Comparison of ENCODE assay signal across 38 cellular contexts in genomic region chr1:5842700-5843099, GRCh38.
"Had no signal": no experiment of that assay in that cellular context is flagged by ENCODE, and none has a peak within 500 bp of the region (broad histone marks: within the 10 kb centered on the region; RNA-seq: fewer than 3 reads in every experiment).

No MANE protein-coding gene starts in this region.

- DNase-seq: activated CD4-positive, alpha-beta memory T cell treated with anti-CD3 and anti-CD28 coated beads for 36 hours; activated CD4-positive, alpha-beta T cell treated with anti-CD3 and anti-CD28 coated beads for 1 hour; activated CD4-positive, alpha-beta T cell treated with anti-CD3 and anti-CD28 coated beads for 4 hours; activated CD4-positive, alpha-beta T cell treated with anti-CD3 and anti-CD28 coated beads, Interleukin-2, amount 10 ng/mL, durations not matched to agents 24 days and 14 days; activated CD4-positive, alpha-beta T cell treated with anti-CD3 and anti-CD28 coated beads, Interleukin-2, amount 50 U/mL, for 1 hour; activated CD4-positive, alpha-beta T cell treated with anti-CD3 and anti-CD28 coated beads, Interleukin-2, amount 50 U/mL, for 4 hours; activated CD4-positive, CD25-positive, alpha-beta regulatory T cell; activated CD8-positive, alpha-beta memory T cell treated with anti-CD3 and anti-CD28 coated beads for 24 hours; activated CD8-positive, alpha-beta memory T cell treated with anti-CD3 and anti-CD28 coated beads, Interleukin-2, amount 10 ng/mL, durations not matched to agents 7 days and 5 days; activated CD8-positive, alpha-beta memory T cell treated with anti-CD3 and anti-CD28 coated beads, Interleukin-2, amount 50 U/mL, for 48 hours; activated CD8-positive, alpha-beta T cell treated with anti-CD3 and anti-CD28 coated beads, Interleukin-2, amount 10 ng/mL, durations not matched to agents 7 days and 5 days; activated effector memory CD4-positive, alpha-beta T cell treated with Interleukin-2 at 50 U/mL for 16 hours; activated gamma-delta T cell; activated naive CD4-positive, alpha-beta T cell treated with anti-CD3 and anti-CD28 coated beads, Interleukin-2, amount 10 ng/mL, durations not matched to agents 7 days and 5 days; activated naive CD4-positive, alpha-beta T cell treated with Interleukin-2 at 50 U/mL for 16 hours; activated naive CD8-positive, alpha-beta T cell treated with anti-CD3 and anti-CD28 coated beads, Interleukin-2, amount 10 ng/mL, durations not matched to agents 7 days and 5 days; activated naive CD8-positive, alpha-beta T cell treated with anti-CD3 and anti-CD28 coated beads, Interleukin-2, amount 50 U/mL, for 24 hours; activated T-cell treated with anti-CD3 and anti-CD28 coated beads, Interleukin-2, amount 50 U/mL, for 24 hours; activated T-cell treated with anti-CD3 and anti-CD28 coated beads, Interleukin-2, amount 50 U/mL, for 48 hours; amygdala; anterior cingulate cortex; caudate nucleus; cerebellar nuclear complex; T-helper 1 cell; T-helper 2 cell; T-helper 9 cell had no signal

- H3K4me1 Mint-ChIP-seq: activated CD4-positive, alpha-beta T cell treated with anti-CD3 and anti-CD28 coated beads, Interleukin-2, amount 10 ng/mL, durations not matched to agents 24 days and 14 days; activated CD8-positive, alpha-beta memory T cell treated with anti-CD3 and anti-CD28 coated beads, Interleukin-2, amount 10 ng/mL, durations not matched to agents 7 days and 5 days; activated naive CD4-positive, alpha-beta T cell treated with anti-CD3 and anti-CD28 coated beads, Interleukin-2, amount 10 ng/mL, durations not matched to agents 7 days and 5 days; activated naive CD4-positive, alpha-beta T cell treated with anti-CD3 and anti-CD28 coated beads, Interleukin-2, amount 50 U/mL, for 24 hours; activated naive CD8-positive, alpha-beta T cell treated with anti-CD3 and anti-CD28 coated beads, Interleukin-2, amount 10 ng/mL, durations not matched to agents 7 days and 5 days; activated naive CD8-positive, alpha-beta T cell treated with anti-CD3 and anti-CD28 coated beads, Interleukin-2, amount 50 U/mL, for 24 hours; central memory CD8-positive, alpha-beta T cell had no signal

- H3K9me3 ChIP-seq: ascending aorta had no signal

- H3K4me3 ChIP-seq: ascending aorta, cardiac muscle cell had no signal

- H3K9me3 Mint-ChIP-seq: activated CD4-positive, alpha-beta memory T cell treated with anti-CD3 and anti-CD28 coated beads for 36 hours; activated CD4-positive, alpha-beta T cell treated with anti-CD3 and anti-CD28 coated beads, Interleukin-2, amount 10 ng/mL, durations not matched to agents 24 days and 14 days; activated naive CD4-positive, alpha-beta T cell treated with anti-CD3 and anti-CD28 coated beads, Interleukin-2, amount 10 ng/mL, durations not matched to agents 7 days and 5 days; activated naive CD4-positive, alpha-beta T cell treated with anti-CD3 and anti-CD28 coated beads, Interleukin-2, amount 50 U/mL, for 24 hours; activated naive CD8-positive, alpha-beta T cell treated with anti-CD3 and anti-CD28 coated beads, Interleukin-2, amount 10 ng/mL, durations not matched to agents 7 days and 5 days; activated naive CD8-positive, alpha-beta T cell treated with anti-CD3 and anti-CD28 coated beads, Interleukin-2, amount 50 U/mL, for 24 hours; activated T-cell treated with anti-CD3 and anti-CD28 coated beads, Interleukin-2, amount 50 U/mL, for 24 hours; activated T-helper 2 cell treated with anti-CD3 and anti-CD28 coated beads, Interferon-gamma antibody, Interleukin-2, Interleukin-4, amounts not matched to agents 10 μg/mL and 5 μg/mL and 100 μg/mL, durations not matched to agents 14 hours and 24 hours and 36 hours; central memory CD8-positive, alpha-beta T cell; T-helper 1 cell treated with Interleukin-12 subunit alpha and Interleukin-12 subunit beta and Interleukin-4 antibody, amounts not matched to agents 30 μg/mL and 1 μg/mL, for 36 hours; T-helper 2 cell treated with Interferon-gamma antibody and Interleukin-4, amounts not matched to agents 5 μg/mL and 100 μg/mL, for 36 hours; WTC11 had no signal

- ATAC-seq: activated CD4-positive, CD25-positive, alpha-beta regulatory T cell treated with anti-CD3 and anti-CD28 coated beads, Interleukin-2, amount 50 U/mL, for 24 hours; activated CD8-positive, alpha-beta memory T cell treated with anti-CD3 and anti-CD28 coated beads, Interleukin-2, amount 10 ng/mL, durations not matched to agents 7 days and 5 days; activated CD8-positive, alpha-beta T cell treated with anti-CD3 and anti-CD28 coated beads, Interleukin-2, amount 10 ng/mL, durations not matched to agents 7 days and 5 days; activated naive CD8-positive, alpha-beta T cell treated with anti-CD3 and anti-CD28 coated beads, Interleukin-2, amount 50 U/mL, for 24 hours; WTC11 had no signal

- H3K27ac Mint-ChIP-seq: activated CD4-positive, alpha-beta memory T cell treated with anti-CD3 and anti-CD28 coated beads for 36 hours; activated CD4-positive, alpha-beta T cell treated with anti-CD3 and anti-CD28 coated beads, Interleukin-2, amount 10 ng/mL, durations not matched to agents 24 days and 14 days; activated CD8-positive, alpha-beta memory T cell treated with anti-CD3 and anti-CD28 coated beads, Interleukin-2, amount 10 ng/mL, durations not matched to agents 7 days and 5 days; activated CD8-positive, alpha-beta T cell treated with anti-CD3 and anti-CD28 coated beads, Interleukin-2, amount 10 ng/mL, durations not matched to agents 7 days and 5 days; activated naive CD4-positive, alpha-beta T cell treated with anti-CD3 and anti-CD28 coated beads, Interleukin-2, amount 10 ng/mL, durations not matched to agents 7 days and 5 days; activated naive CD4-positive, alpha-beta T cell treated with anti-CD3 and anti-CD28 coated beads, Interleukin-2, amount 50 U/mL, for 24 hours; activated naive CD8-positive, alpha-beta T cell; activated naive CD8-positive, alpha-beta T cell treated with anti-CD3 and anti-CD28 coated beads, Interleukin-2, amount 10 ng/mL, durations not matched to agents 7 days and 5 days; activated naive CD8-positive, alpha-beta T cell treated with anti-CD3 and anti-CD28 coated beads, Interleukin-2, amount 50 U/mL, for 24 hours; activated T-cell treated with anti-CD3 and anti-CD28 coated beads, Interleukin-2, amount 50 U/mL, for 24 hours; activated T-helper 2 cell treated with anti-CD3 and anti-CD28 coated beads, Interferon-gamma antibody, Interleukin-2, Interleukin-4, amounts not matched to agents 10 μg/mL and 5 μg/mL and 100 μg/mL, durations not matched to agents 14 hours and 24 hours and 36 hours; T-helper 1 cell treated with Interleukin-12 subunit alpha and Interleukin-12 subunit beta and Interleukin-4 antibody, amounts not matched to agents 30 μg/mL and 1 μg/mL, for 36 hours; T-helper 2 cell treated with Interferon-gamma antibody and Interleukin-4, amounts not matched to agents 5 μg/mL and 100 μg/mL, for 36 hours; WTC11 had no signal

- H3K27ac ChIP-seq: ascending aorta, cardiac muscle cell, VCaP had no signal

- H3K27me3 ChIP-seq: ascending aorta had no signal

- H3K4me3 Mint-ChIP-seq: activated CD4-positive, alpha-beta memory T cell treated with anti-CD3 and anti-CD28 coated beads for 36 hours; activated CD4-positive, alpha-beta T cell treated with anti-CD3 and anti-CD28 coated beads, Interleukin-2, amount 10 ng/mL, durations not matched to agents 24 days and 14 days; activated CD8-positive, alpha-beta memory T cell treated with anti-CD3 and anti-CD28 coated beads, Interleukin-2, amount 10 ng/mL, durations not matched to agents 7 days and 5 days; activated CD8-positive, alpha-beta T cell treated with anti-CD3 and anti-CD28 coated beads, Interleukin-2, amount 10 ng/mL, durations not matched to agents 7 days and 5 days; activated naive CD4-positive, alpha-beta T cell treated with anti-CD3 and anti-CD28 coated beads, Interleukin-2, amount 10 ng/mL, durations not matched to agents 7 days and 5 days; activated naive CD4-positive, alpha-beta T cell treated with anti-CD3 and anti-CD28 coated beads, Interleukin-2, amount 50 U/mL, for 24 hours; activated naive CD8-positive, alpha-beta T cell; activated naive CD8-positive, alpha-beta T cell treated with anti-CD3 and anti-CD28 coated beads, Interleukin-2, amount 10 ng/mL, durations not matched to agents 7 days and 5 days; activated naive CD8-positive, alpha-beta T cell treated with anti-CD3 and anti-CD28 coated beads, Interleukin-2, amount 50 U/mL, for 24 hours; activated T-cell treated with anti-CD3 and anti-CD28 coated beads, Interleukin-2, amount 50 U/mL, for 24 hours; brain; central memory CD8-positive, alpha-beta T cell; T-helper 1 cell treated with Interleukin-12 subunit alpha and Interleukin-12 subunit beta and Interleukin-4 antibody, amounts not matched to agents 30 μg/mL and 1 μg/mL, for 36 hours; T-helper 2 cell treated with Interferon-gamma antibody and Interleukin-4, amounts not matched to agents 5 μg/mL and 100 μg/mL, for 36 hours; WTC11 had no signal

- H3K36me3 ChIP-seq: ascending aorta, cardiac muscle cell had no signal

- H3K4me1 ChIP-seq: ascending aorta had no signal

- H3K36me3 Mint-ChIP-seq: activated CD4-positive, alpha-beta memory T cell treated with anti-CD3 and anti-CD28 coated beads for 36 hours; activated CD8-positive, alpha-beta memory T cell treated with anti-CD3 and anti-CD28 coated beads, Interleukin-2, amount 10 ng/mL, durations not matched to agents 7 days and 5 days; activated naive CD4-positive, alpha-beta T cell treated with anti-CD3 and anti-CD28 coated beads, Interleukin-2, amount 10 ng/mL, durations not matched to agents 7 days and 5 days; activated naive CD4-positive, alpha-beta T cell treated with anti-CD3 and anti-CD28 coated beads, Interleukin-2, amount 50 U/mL, for 24 hours; activated naive CD8-positive, alpha-beta T cell; activated naive CD8-positive, alpha-beta T cell treated with anti-CD3 and anti-CD28 coated beads, Interleukin-2, amount 10 ng/mL, durations not matched to agents 7 days and 5 days; brain; WTC11 had no signal

- H3K27me3 Mint-ChIP-seq: activated CD4-positive, alpha-beta T cell treated with anti-CD3 and anti-CD28 coated beads, Interleukin-2, amount 10 ng/mL, durations not matched to agents 24 days and 14 days; activated CD8-positive, alpha-beta memory T cell treated with anti-CD3 and anti-CD28 coated beads, Interleukin-2, amount 10 ng/mL, durations not matched to agents 7 days and 5 days; activated naive CD4-positive, alpha-beta T cell treated with anti-CD3 and anti-CD28 coated beads, Interleukin-2, amount 50 U/mL, for 24 hours; activated naive CD8-positive, alpha-beta T cell treated with anti-CD3 and anti-CD28 coated beads, Interleukin-2, amount 10 ng/mL, durations not matched to agents 7 days and 5 days had no signal
